ENCODE assay signal across 26 cellular contexts in genomic region chr11:83625336-83625735, GRCh38.
"Had no signal": no experiment of that assay in that cellular context is flagged by ENCODE, and none has a peak within 500 bp of the region (broad histone marks: within the 10 kb centered on the region; RNA-seq: fewer than 3 reads in every experiment).

No MANE protein-coding gene starts in this region.

- H3K27ac ChIP-seq: stomach, suprapubic skin, testis, thoracic aorta, tibial artery, tibial nerve, transverse colon, upper lobe of left lung, upper lobe of right lung, uterus, vagina had no signal

- H3K27me3 ChIP-seq: stomach, suprapubic skin, testis, tibial artery, tibial nerve, transverse colon, upper lobe of left lung, upper lobe of right lung, uterus, vagina had no signal

- DNase-seq: stimulated activated CD4-positive, alpha-beta T cell treated with anti-CD3 and anti-CD28 coated beads, Interleukin-2, amount 100 ng/mL, for 24 hours; stimulated activated CD4-positive, alpha-beta T cell treated with anti-CD3 and anti-CD28 coated beads, Interleukin-2, amount 100 ng/mL, for 48 hours; stimulated activated CD4-positive, alpha-beta T cell treated with anti-CD3 and anti-CD28 coated beads, Interleukin-4, amount 100 ng/mL, for 1 hour; stimulated activated CD4-positive, alpha-beta T cell treated with anti-CD3 and anti-CD28 coated beads, Interleukin-4, amount 100 ng/mL, for 24 hours; stimulated activated CD4-positive, alpha-beta T cell treated with anti-CD3 and anti-CD28 coated beads, Interleukin-4, amount 100 ng/mL, for 4 hours; stimulated activated CD8-positive, alpha-beta memory T cell treated with anti-CD3 and anti-CD28 coated beads, Interleukin-4, amount 100 ng/mL, for 48 hours; stimulated activated naive B cell treated with anti-CD40 and anti-IgM and Interleukin-4, amounts not matched to agents 10 μg/mL and 1 μg/mL and 100 μg/mL, for 72 hours; stimulated activated naive CD4-positive, alpha-beta T cell; stimulated activated naive CD4-positive, alpha-beta T cell treated with Interleukin-2 at 50 U/mL for 16 hours; stimulated activated naive CD8-positive, alpha-beta T cell treated with anti-CD3 and anti-CD28 coated beads, Interleukin-15, amount 100 ng/mL, for 72 hours; stimulated activated naive CD8-positive, alpha-beta T cell treated with anti-CD3 and anti-CD28 coated beads, Interleukin-15, Interleukin-2, amounts not matched to agents 100 U/mL and 50 U/mL, for 24 hours; stomach; substantia nigra; testis; tibial artery; transverse colon; trophoblast cell; upper lobe of left lung; upper lobe of right lung; uterus had no signal

- H3K4me1 ChIP-seq: stomach, testis, tibial artery, tibial nerve, transverse colon, upper lobe of left lung, upper lobe of right lung, uterus, vagina had no signal

- H3K9me3 ChIP-seq: stomach, suprapubic skin, testis, thoracic aorta, tibial artery, tibial nerve, transverse colon, upper lobe of left lung, upper lobe of right lung, uterus, vagina had no signal

- ATAC-seq: stimulated activated effector memory CD8-positive, alpha-beta T cell treated with anti-CD3 and anti-CD28 coated beads, Interleukin-12 subunit alpha, Interleukin-12 subunit beta, amount 100 ng/mL, for 72 hours; stimulated activated memory B cell treated with anti-CD40 and anti-IgM and Interleukin-4, amounts not matched to agents 10 μg/mL and 1 μg/mL and 100 μg/mL, for 72 hours; stimulated activated naive B cell treated with anti-CD40 and anti-IgM and Interleukin-4, amounts not matched to agents 10 μg/mL and 1 μg/mL and 100 μg/mL, for 72 hours; stimulated activated naive CD8-positive, alpha-beta T cell treated with anti-CD3 and anti-CD28 coated beads, Interleukin-15, amount 100 ng/mL, for 72 hours; stimulated activated naive CD8-positive, alpha-beta T cell treated with anti-CD3 and anti-CD28 coated beads, Interleukin-15, Interleukin-2, amounts not matched to agents 100 U/mL and 50 U/mL, for 24 hours; upper lobe of right lung had no signal

- H3K36me3 ChIP-seq: stomach, suprapubic skin, thoracic aorta, tibial artery, tibial nerve, transverse colon, upper lobe of left lung, upper lobe of right lung, uterus, vagina had no signal

- H3K4me3 ChIP-seq: stomach, suprapubic skin, testis, thoracic aorta, tibial artery, tibial nerve, transverse colon, upper lobe of left lung, upper lobe of right lung, uterus, vagina had no signal
